In the genomic region with DNA sequence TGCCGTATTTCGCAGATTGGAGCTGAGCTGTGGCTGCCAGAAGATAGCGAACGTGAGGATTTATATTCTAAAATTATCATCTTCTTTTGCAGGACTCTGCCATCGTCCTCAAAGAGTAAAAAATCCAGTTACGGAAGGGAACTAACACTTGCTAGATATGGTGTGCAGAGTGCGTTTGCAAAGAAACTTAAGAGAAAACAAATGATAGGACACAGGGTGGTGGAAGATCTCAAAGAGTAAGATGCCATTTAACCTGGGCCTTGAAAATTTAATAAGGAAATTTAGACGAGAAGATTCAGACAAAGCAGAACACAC, we compare ENCODE assay signal across 9 cellular contexts. TPM values are rescaled to one million over a fixed set of nuclear protein-coding genes. Genes with fewer than 3 reads are reported as not detected.
DNase-seq lines count a peak whose midpoint lies in the region; ATAC-seq and TF ChIP-seq lines count a peak whose summit lies in the region.
"Had no signal": no experiment of that assay in that cellular context is flagged by ENCODE, and none has a peak within 500 bp of the region (broad histone marks: within the 10 kb centered on the region; RNA-seq: fewer than 3 reads in every experiment).

No MANE protein-coding gene starts in this region.

- H3K36me3 Mint-ChIP-seq in H9 (ENCODE audit: insufficient read depth in 1 of 3, low read depth in 3 of 3) = peaks cover 8 to 28% (median 11%) of the 10 kb centered on the region in 3 experiments
- H3K36me3 Mint-ChIP-seq in activated naive CD4-positive, alpha-beta T cell treated with anti-CD3 and anti-CD28 coated beads, Interleukin-2, amount 50 U/mL, for 72 hours = no peaks in the 10 kb centered on the region

- TF ChIP-seq POLR2A in tibial nerve (IDR thresholded peaks at IDR 0.05) = no peak

- no peaks in the 10 kb centered on the region for H3K9me3 Mint-ChIP-seq in H9
- H3K9me3 Mint-ChIP-seq in activated naive CD4-positive, alpha-beta T cell treated with anti-CD3 and anti-CD28 coated beads, Interleukin-2, amount 50 U/mL, for 72 hours = no peaks in the 10 kb centered on the region

- H4K20me1 ChIP-seq in H9 (ENCODE audit: control insufficient read depth, insufficient read depth, insufficient read length) = no peaks in the 10 kb centered on the region

- no peak overlapping the region for H3K27ac Mint-ChIP-seq in H9
- H3K27ac Mint-ChIP-seq in activated naive CD4-positive, alpha-beta T cell treated with anti-CD3 and anti-CD28 coated beads, Interleukin-2, amount 50 U/mL, for 72 hours = no peak overlapping the region
- H3K27ac Mint-ChIP-seq: progenitor cell of endocrine pancreas had no signal

- H3K4me1 Mint-ChIP-seq in H9 = peaks cover 27 to 29% of the 10 kb centered on the region in 2 experiments

- H4K91ac ChIP-seq in H9 (ENCODE audit: insufficient read length, low read depth, low read length) = no peak overlapping the region

- no peak overlapping the region; the same call in 1 of the 2 replicates for H3K14ac ChIP-seq in H9 (ENCODE audit: insufficient read depth, low read length)

- ATAC-seq in SK-N-SH treated with all-trans-retinoic acid at 6 μM for 48 hours = peak; percentile 30
- no peak for ATAC-seq in activated naive CD4-positive, alpha-beta T cell treated with anti-CD3 and anti-CD28 coated beads, Interleukin-2, amount 50 U/mL, for 72 hours

- H3K4me1 ChIP-seq in H9 (ENCODE audit: insufficient read depth, low read length) (no peaks in the 10 kb centered on the region), iPS-15b (ENCODE audit: control insufficient read depth, insufficient read depth, low read length) (peaks cover 13% of the 10 kb centered on the region), tibial nerve (peaks cover 0 to 66% (median 12%) of the 10 kb centered on the region in 4 donors)

- H3K9ac ChIP-seq in H9 (ENCODE audit: extremely low read depth, insufficient read length, low read length) = peak overlapping the region; percentile 93
- H3K9ac ChIP-seq in iPS-15b (ENCODE audit: low read depth, low read length) = peak overlapping the region; percentile 95

- no peak overlapping the region for H2BK12ac ChIP-seq in H9 (ENCODE audit: insufficient read length, low read depth, low read length)

- no peak overlapping the region for H2AFZ ChIP-seq in H9 (ENCODE audit: low read length)

- H3K23me2 ChIP-seq in H9 (ENCODE audit: insufficient read length, low read depth, low read length, poor library complexity, severe bottlenecking) = no peaks in the 10 kb centered on the region

- no peak overlapping the region for H2BK20ac ChIP-seq in H9 (ENCODE audit: low read depth, low read length, poor library complexity, severe bottlenecking)

- H3K9me3 ChIP-seq in H9 (ENCODE audit: control insufficient read depth, low read depth, low read length) (no peaks in the 10 kb centered on the region), iPS-15b (ENCODE audit: control insufficient read depth, insufficient read depth, low read length) (no peaks in the 10 kb centered on the region), tibial nerve (no peaks in the 10 kb centered on the region)

- H2BK120ac ChIP-seq in H9 (ENCODE audit: low read depth, low read length, poor library complexity, severe bottlenecking) = no peak overlapping the region

- H3K27ac ChIP-seq in H9 (ENCODE audit: insufficient read length, low read depth, low read length) = peak overlapping the region; percentile 61
- H3K27ac ChIP-seq in tibial nerve = peak overlapping the region; percentile 87 to 98 (median 96)

- TF ChIP-seq EP300 in tibial nerve (IDR thresholded peaks at IDR 0.05) = peak in 1 of 2 donors; percentile 3

- H3K27me3 ChIP-seq in H9 (ENCODE audit: insufficient read depth, low read length) = no peaks in the 10 kb centered on the region
- no peaks in the 10 kb centered on the region for H3K27me3 ChIP-seq in iPS-15b (ENCODE audit: control insufficient read depth, insufficient read depth, low read length)
- H3K27me3 ChIP-seq in tibial nerve = no peaks in the 10 kb centered on the region

- H3K4me3 ChIP-seq in iPS-15b (ENCODE audit: low read depth, low read length) (peak overlapping the region; percentile 98), tibial nerve (peak overlapping the region; percentile 41 to 76 (median 55))

- H2BK5ac ChIP-seq in H9 (ENCODE audit: insufficient read length, low read length) = no peak overlapping the region

- H3K79me1 ChIP-seq in H9 (ENCODE audit: insufficient read depth, low read depth, low read length, poor library complexity, severe bottlenecking) = peaks cover 11% of the 10 kb centered on the region

- H2BK15ac ChIP-seq in H9 (ENCODE audit: low read depth, low read length) = no peak overlapping the region

- H3K18ac ChIP-seq in H9 (ENCODE audit: insufficient read length, low read depth, low read length) = no peak overlapping the region

- H3K4ac ChIP-seq in H9 (ENCODE audit: low read depth, low read length) = no peak overlapping the region

- peaks cover 9% of the 10 kb centered on the region; the same call in 1 of the 2 replicates for H3K79me2 ChIP-seq in H9 (ENCODE audit: insufficient read depth, low read length)

- TF ChIP-seq CTCF in H9 (conservative IDR thresholded peaks at IDR 0.05) (no peak), tibial nerve (IDR thresholded peaks at IDR 0.05) (no peak)

- DNase-seq in H9 (no peak), tibial nerve (ENCODE audit: low spot score in 2 of 2) (no peak), NCI-H345 (lab: John Stamatoyannopoulos, UW) (no peak)
- no peak for DNase-seq in activated naive CD4-positive, alpha-beta T cell treated with anti-CD3 and anti-CD28 coated beads, Interleukin-2, amount 50 U/mL, for 72 hours (ENCODE audit: low spot score in 2 of 2)
- no peak for DNase-seq in activated naive CD4-positive, alpha-beta T cell (lab: John Stamatoyannopoulos, UW)
- no peak for DNase-seq in stimulated activated CD8-positive, alpha-beta memory T cell treated with anti-CD3 and anti-CD28 coated beads, Interleukin-4, amount 100 ng/mL, for 48 hours

- no peaks in the 10 kb centered on the region for H3K27me3 Mint-ChIP-seq in H9 (ENCODE audit: low read depth)
- H3K27me3 Mint-ChIP-seq: progenitor cell of endocrine pancreas had no signal

- H3K56ac ChIP-seq in H9 (ENCODE audit: insufficient read length, low read depth, low read length) = no peak overlapping the region

- H3K4me3 Mint-ChIP-seq in H9 = no peak overlapping the region

- H4K5ac ChIP-seq in H9 (ENCODE audit: insufficient read length, low read depth, low read length) = no peak overlapping the region

- no peak overlapping the region for H4K8ac ChIP-seq in H9 (replicated peaks; ENCODE audit: insufficient read length, low read depth, low read length)

- H3K36me3 ChIP-seq in iPS-15b (ENCODE audit: control insufficient read depth, insufficient read depth, low read length) (no peaks in the 10 kb centered on the region), tibial nerve (peaks cover 0 to 2% (median 0%) of the 10 kb centered on the region in 3 donors)

- no peak overlapping the region for H2AK5ac ChIP-seq in H9 (ENCODE audit: insufficient read length, low read length)

- H3K4me2 ChIP-seq in H9 (ENCODE audit: insufficient read depth, insufficient read length, low read length) = peak overlapping the region; percentile 84

- H3T11ph ChIP-seq in H9 (ENCODE audit: low read length) = no peak overlapping the region

- H3K23ac ChIP-seq in H9 (ENCODE audit: insufficient read length, low read depth, low read length) = no peak overlapping the region

- no CpG with 5 or more reads among the region's 8 CpGs for WGBS in H9 (ENCODE audit: extremely low coverage, insufficient read length, low lambda C conversion rate)
- 0% methylated on average over 8 of the region's 8 CpGs for whole genome bisulfite sequencing in tibial nerve, 2 donors

TF ChIP-seq in SK-N-SH treated with all-trans-retinoic acid at 6 μM for 48 hours, 23 proteins besides CTCF, POLR2A, EP300 and RAD21:
- TF ChIP-seq CSDC2 (CRISPR knock-in tag; IDR thresholded peaks at IDR 0.05) (no peak), OSR1 (CRISPR knock-in tag; IDR thresholded peaks at IDR 0.05) (no peak), ZFP30 (CRISPR knock-in tag; IDR thresholded peaks at IDR 0.05) (no peak), ESRRG (CRISPR knock-in tag; IDR thresholded peaks at IDR 0.05) (no peak), PATZ1 (CRISPR knock-in tag; IDR thresholded peaks at IDR 0.05; ENCODE audit: borderline replicate concordance) (no peak), ARNTL (CRISPR knock-in tag; IDR thresholded peaks at IDR 0.05; ENCODE audit: borderline replicate concordance, low read depth) (no peak)
- TF ChIP-seq, protein P1, sequence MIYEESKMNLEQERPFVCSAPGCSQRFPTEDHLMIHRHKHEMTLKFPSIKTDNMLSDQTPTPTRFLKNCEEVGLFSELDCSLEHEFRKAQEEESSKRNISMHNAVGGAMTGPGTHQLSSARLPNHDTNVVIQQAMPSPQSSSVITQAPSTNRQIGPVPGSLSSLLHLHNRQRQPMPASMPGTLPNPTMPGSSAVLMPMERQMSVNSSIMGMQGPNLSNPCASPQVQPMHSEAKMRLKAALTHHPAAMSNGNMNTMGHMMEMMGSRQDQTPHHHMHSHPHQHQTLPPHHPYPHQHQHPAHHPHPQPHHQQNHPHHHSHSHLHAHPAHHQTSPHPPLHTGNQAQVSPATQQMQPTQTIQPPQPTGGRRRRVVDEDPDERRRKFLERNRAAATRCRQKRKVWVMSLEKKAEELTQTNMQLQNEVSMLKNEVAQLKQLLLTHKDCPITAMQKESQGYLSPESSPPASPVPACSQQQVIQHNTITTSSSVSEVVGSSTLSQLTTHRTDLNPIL (CRISPR knock-in tag; IDR thresholded peaks at IDR 0.05; ENCODE audit: low read depth) = no peak

RNA-seq across cellular contexts. Expression of gene LARP7, which starts 0.6 kb away (rescaled TPM):
- total RNA-seq in H9 (2021) (33.8 and 37.0 TPM in 2 replicates), tibial nerve (10 to 100 TPM; 29.4 to 47.3 (median 40.4) TPM)
- 10 to 100 TPM; 38.7 to 58.9 TPM for total RNA-seq in activated naive CD4-positive, alpha-beta T cell treated with anti-CD3 and anti-CD28 coated beads, Interleukin-2, amount 50 U/mL, for 72 hours

RNA-seq across cellular contexts. Expression of gene ZGRF1, which starts 0.8 kb away (rescaled TPM):
- total RNA-seq in H9 (2021) (32.9 and 38.3 TPM in 2 replicates), tibial nerve (1 to 10 TPM; 2.5 to 9.4 (median 6.5) TPM)
- 10 to 100 TPM; 52.8 to 56.9 TPM for total RNA-seq in activated naive CD4-positive, alpha-beta T cell treated with anti-CD3 and anti-CD28 coated beads, Interleukin-2, amount 50 U/mL, for 72 hours
